Comparison of ENCODE assay signal across 8 cellular contexts in the genomic region with DNA sequence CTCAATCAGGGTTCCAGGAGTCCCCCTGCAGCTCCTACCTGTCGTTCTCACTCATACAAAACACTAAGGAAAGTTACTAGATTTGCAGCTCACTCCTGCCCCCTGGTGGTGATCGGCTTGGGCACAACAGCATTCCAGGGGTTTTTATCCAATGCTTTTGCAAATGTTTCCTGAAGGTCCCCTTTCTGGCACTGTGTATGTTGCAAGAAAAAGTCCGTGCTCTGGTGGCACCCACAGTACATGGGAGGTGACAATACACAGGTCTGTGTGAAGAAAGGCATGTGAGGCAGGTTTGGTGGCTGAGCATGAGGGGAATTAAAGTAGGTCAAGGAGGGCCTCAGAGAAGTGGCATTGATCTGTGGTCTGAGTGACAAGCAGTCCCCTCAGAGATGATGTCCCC. TPM values are rescaled to one million over a fixed set of nuclear protein-coding genes. Genes with fewer than 3 reads are reported as not detected.
DNase-seq lines count a peak whose midpoint lies in the region; ATAC-seq and TF ChIP-seq lines count a peak whose summit lies in the region.

No MANE protein-coding gene starts in this region.

- no peak for TF ChIP-seq POLR2A in tibial nerve (IDR thresholded peaks at IDR 0.05)

- no peak overlapping the region for H3K27ac ChIP-seq in tibial nerve

- TF ChIP-seq CTCF in osteocyte (IDR thresholded peaks at IDR 0.05): peak; percentile 91
- peak; percentile 82 to 94 (median 90) for TF ChIP-seq CTCF in tibial nerve (IDR thresholded peaks at IDR 0.05)

- H3K9me3 ChIP-seq in MG63 (no peaks in the 10 kb centered on the region), tibial nerve (no peaks in the 10 kb centered on the region)

- H3K9me3 Mint-ChIP-seq in activated T-helper 2 cell treated with anti-CD3 and anti-CD28 coated beads, Interferon-gamma antibody, Interleukin-2, Interleukin-4, amounts not matched to agents 10 μg/mL and 5 μg/mL and 100 μg/mL, durations not matched to agents 14 hours and 24 hours and 36 hours: no peaks in the 10 kb centered on the region
- H3K9me3 Mint-ChIP-seq in osteocyte (ENCODE audit: unreplicated experiment): no peaks in the 10 kb centered on the region

- no peaks in the 10 kb centered on the region for H3K27me3 Mint-ChIP-seq in activated T-helper 2 cell treated with anti-CD3 and anti-CD28 coated beads, Interferon-gamma antibody, Interleukin-2, Interleukin-4, amounts not matched to agents 10 μg/mL and 5 μg/mL and 100 μg/mL, durations not matched to agents 14 hours and 24 hours and 36 hours (ENCODE audit: low read depth)
- no peaks in the 10 kb centered on the region for H3K27me3 Mint-ChIP-seq in osteocyte (ENCODE audit: unreplicated experiment)

- DNase-seq in DMS79 treated with DMSO at 0.1 percent for 48 hours (lab: John Stamatoyannopoulos, UW) (peak; percentile 83), MG63 (peak; percentile 69), SHP77 treated with DMSO at 0.1 percent for 48 hours (lab: John Stamatoyannopoulos, UW) (peak; percentile 38), foreskin melanocyte (peak; percentile 62), osteocyte (ENCODE audit: extremely low spot score, unreplicated experiment) (peak; percentile 94), tibial nerve (ENCODE audit: low spot score in 2 of 2) (peak; percentile 93 to 99)
- DNase-seq in activated T-helper 2 cell treated with anti-CD3 and anti-CD28 coated beads, Interferon-gamma antibody, Interleukin-2, Interleukin-4, amounts not matched to agents 10 μg/mL and 5 μg/mL and 100 μg/mL, durations not matched to agents 14 hours and 24 hours and 36 hours (ENCODE audit: low spot score): peak; percentile 69

- H3K27ac Mint-ChIP-seq in activated T-helper 2 cell treated with anti-CD3 and anti-CD28 coated beads, Interferon-gamma antibody, Interleukin-2, Interleukin-4, amounts not matched to agents 10 μg/mL and 5 μg/mL and 100 μg/mL, durations not matched to agents 14 hours and 24 hours and 36 hours: no peak overlapping the region
- no peak overlapping the region for H3K27ac Mint-ChIP-seq in osteocyte (ENCODE audit: unreplicated experiment)

- no peak for ATAC-seq in GM18870 (IDR thresholded peaks at IDR 0.05; ENCODE audit: unreplicated experiment)

- H3K4me1 Mint-ChIP-seq in activated T-helper 2 cell treated with anti-CD3 and anti-CD28 coated beads, Interferon-gamma antibody, Interleukin-2, Interleukin-4, amounts not matched to agents 10 μg/mL and 5 μg/mL and 100 μg/mL, durations not matched to agents 14 hours and 24 hours and 36 hours (ENCODE audit: low read depth): peaks cover 5% of the 10 kb centered on the region
- H3K4me1 Mint-ChIP-seq in osteocyte (ENCODE audit: unreplicated experiment): no peaks in the 10 kb centered on the region

- 0 to 2% methylated on average over 3 of the region's 3 CpGs for WGBS in tibial nerve, 2 donors

- no peak overlapping the region for H3K4me3 Mint-ChIP-seq in activated T-helper 2 cell treated with anti-CD3 and anti-CD28 coated beads, Interferon-gamma antibody, Interleukin-2, Interleukin-4, amounts not matched to agents 10 μg/mL and 5 μg/mL and 100 μg/mL, durations not matched to agents 14 hours and 24 hours and 36 hours (ENCODE audit: low read depth)
- H3K4me3 Mint-ChIP-seq in osteocyte (ENCODE audit: unreplicated experiment): no peak overlapping the region

- peaks cover 0 to 8% (median 7%) of the 10 kb centered on the region in 4 donors for H3K4me1 ChIP-seq in tibial nerve

- peak; percentile 3 to 25 for TF ChIP-seq EP300 in tibial nerve (IDR thresholded peaks at IDR 0.05)

- intact Hi-C loops in activated T-helper 2 cell treated with anti-CD3 and anti-CD28 coated beads, Interferon-gamma antibody, Interleukin-2, Interleukin-4, amounts not matched to agents 10 μg/mL and 5 μg/mL and 100 μg/mL, durations not matched to agents 14 hours and 24 hours and 36 hours (cut with micrococcal nuclease): loop anchor here (1.0 kb wide), 2 partner anchors 119 to 129 kb away; no protein-coding TSS in a partner anchor

- H3K27me3 ChIP-seq in MG63 (no peaks in the 10 kb centered on the region), tibial nerve (no peaks in the 10 kb centered on the region)

- H3K36me3 ChIP-seq in MG63: peaks cover 45% of the 10 kb centered on the region
- peaks cover 1 to 34% (median 14%) of the 10 kb centered on the region in 3 donors for H3K36me3 ChIP-seq in tibial nerve

- H3K36me3 Mint-ChIP-seq in activated T-helper 2 cell treated with anti-CD3 and anti-CD28 coated beads, Interferon-gamma antibody, Interleukin-2, Interleukin-4, amounts not matched to agents 10 μg/mL and 5 μg/mL and 100 μg/mL, durations not matched to agents 14 hours and 24 hours and 36 hours (ENCODE audit: low read depth): peaks cover 40% of the 10 kb centered on the region
- H3K36me3 Mint-ChIP-seq in osteocyte (ENCODE audit: unreplicated experiment): peaks cover 10% of the 10 kb centered on the region

- H3K4me3 ChIP-seq in MG63 (no peak overlapping the region), tibial nerve (no peak overlapping the region)

RNA-seq across cellular contexts. Expression of a gene that starts 8.6 kb away (rescaled TPM):
- total RNA-seq in MG63 (2014; rRNA removed; shearing (Covaris generic); ENCODE audit: low replicate concordance): 87.9 and 124 TPM in 2 replicates
- total RNA-seq in activated T-helper 2 cell treated with anti-CD3 and anti-CD28 coated beads, Interferon-gamma antibody, Interleukin-2, Interleukin-4, amounts not matched to agents 10 μg/mL and 5 μg/mL and 100 μg/mL, durations not matched to agents 14 hours and 24 hours and 36 hours: 250 TPM in 2 replicates
- total RNA-seq in osteocyte (117 and 136 TPM in 2 replicates), tibial nerve (100 to 1,000 TPM; 112 to 166 (median 125) TPM)

RNA-seq across cellular contexts. Expression of a gene that starts 14.4 kb away (rescaled TPM):
- 485 and 519 TPM in 2 replicates for total RNA-seq in MG63 (2014; rRNA removed; shearing (Covaris generic); ENCODE audit: low replicate concordance)
- 285 and 300 TPM in 2 replicates for total RNA-seq in activated T-helper 2 cell treated with anti-CD3 and anti-CD28 coated beads, Interferon-gamma antibody, Interleukin-2, Interleukin-4, amounts not matched to agents 10 μg/mL and 5 μg/mL and 100 μg/mL, durations not matched to agents 14 hours and 24 hours and 36 hours
- 143 and 148 TPM in 2 replicates for total RNA-seq in osteocyte
- 100 to 1,000 TPM; 127 to 260 (median 155) TPM for total RNA-seq in tibial nerve

RNA-seq across cellular contexts. Expression of a gene that starts 31.4 kb away (rescaled TPM):
- 3.1 and 5.5 TPM in 2 replicates for total RNA-seq in MG63 (2014; rRNA removed; shearing (Covaris generic); ENCODE audit: low replicate concordance)
- 105 TPM in 2 replicates for total RNA-seq in activated T-helper 2 cell treated with anti-CD3 and anti-CD28 coated beads, Interferon-gamma antibody, Interleukin-2, Interleukin-4, amounts not matched to agents 10 μg/mL and 5 μg/mL and 100 μg/mL, durations not matched to agents 14 hours and 24 hours and 36 hours
- total RNA-seq in osteocyte: 12.4 and 12.7 TPM in 2 replicates
- 10 to 100 TPM in 2 of 4 donors, 1 to 10 TPM in 2; 8.7 to 12.7 (median 10.0) TPM for total RNA-seq in tibial nerve

RNA-seq across cellular contexts. Expression of a gene that starts 49.5 kb away (rescaled TPM):
- total RNA-seq in MG63 (2014; rRNA removed; shearing (Covaris generic); ENCODE audit: low replicate concordance): 20.4 and 31.7 TPM in 2 replicates
- total RNA-seq in activated T-helper 2 cell treated with anti-CD3 and anti-CD28 coated beads, Interferon-gamma antibody, Interleukin-2, Interleukin-4, amounts not matched to agents 10 μg/mL and 5 μg/mL and 100 μg/mL, durations not matched to agents 14 hours and 24 hours and 36 hours: 115 and 116 TPM in 2 replicates
- total RNA-seq in osteocyte (7.2 and 9.8 TPM in 2 replicates), tibial nerve (1 to 10 TPM; 3.1 to 9.8 (median 3.3) TPM)

RNA-seq across cellular contexts. Expression of a gene that starts 55.6 kb away (rescaled TPM):
- 21.0 and 30.3 TPM in 2 replicates for total RNA-seq in MG63 (2014; rRNA removed; shearing (Covaris generic); ENCODE audit: low replicate concordance)
- 90.3 and 91.1 TPM in 2 replicates for total RNA-seq in activated T-helper 2 cell treated with anti-CD3 and anti-CD28 coated beads, Interferon-gamma antibody, Interleukin-2, Interleukin-4, amounts not matched to agents 10 μg/mL and 5 μg/mL and 100 μg/mL, durations not matched to agents 14 hours and 24 hours and 36 hours
- total RNA-seq in osteocyte (36.8 and 45.8 TPM in 2 replicates), tibial nerve (10 to 100 TPM; 22.2 to 34.2 (median 24.3) TPM)

Comparison
In these comparisons a context has a peak if more than half of its experiments do, and no peak if none do; other contexts are left out.
1. DNase-seq: peak in every context shown above with its lines; median percentile 96 in tibial nerve; 94 in osteocyte; 83 in DMS79 treated with DMSO at 0.1 percent for 48 hours; 69 in MG63; 69 in activated T-helper 2 cell treated with anti-CD3 and anti-CD28 coated beads, Interferon-gamma antibody, Interleukin-2, Interleukin-4, amounts not matched to agents 10 μg/mL and 5 μg/mL and 100 μg/mL, durations not matched to agents 14 hours and 24 hours and 36 hours; 62 in foreskin melanocyte; 38 in SHP77 treated with DMSO at 0.1 percent for 48 hours.